36 cellular contexts compared by ENCODE assay signal in genomic region chr10:13725594-13725993, GRCh38.
"Had no signal": no experiment of that assay in that cellular context is flagged by ENCODE, and none has a peak within 500 bp of the region (broad histone marks: within the 10 kb centered on the region; RNA-seq: fewer than 3 reads in every experiment).

No MANE protein-coding gene starts in this region.

- H3K4me1 Mint-ChIP-seq: activated B cell treated with CpG ODN at 0.5 μM for 24 hours; activated CD8-positive, alpha-beta memory T cell treated with anti-CD3 and anti-CD28 coated beads, Interleukin-2, amount 10 ng/mL, durations not matched to agents 7 days and 5 days; activated naive CD4-positive, alpha-beta T cell treated with anti-CD3 and anti-CD28 coated beads, Interleukin-2, amount 50 U/mL, for 24 hours had no signal

- H3K9me3 Mint-ChIP-seq: activated B cell treated with CpG ODN at 0.5 μM for 24 hours; activated CD4-positive, alpha-beta memory T cell treated with anti-CD3 and anti-CD28 coated beads for 36 hours; activated naive CD4-positive, alpha-beta T cell treated with anti-CD3 and anti-CD28 coated beads, Interleukin-2, amount 50 U/mL, for 24 hours; activated naive CD8-positive, alpha-beta T cell treated with anti-CD3 and anti-CD28 coated beads for 36 hours; activated naive CD8-positive, alpha-beta T cell treated with anti-CD3 and anti-CD28 coated beads, Interleukin-2, amount 50 U/mL, for 24 hours; activated T-helper 1 cell treated with anti-CD3 and anti-CD28 coated beads, Interleukin-12 subunit alpha, Interleukin-12 subunit beta, Interleukin-2, Interleukin-4 antibody, amounts not matched to agents 30 ng/mL and 10 ng/mL and 1 ng/mL, durations not matched to agents 14 hours and 24 hours and 36 hours had no signal

- DNase-seq: activated B cell treated with CpG ODN at 0.5 μM for 24 hours; activated CD4-positive, alpha-beta memory T cell treated with anti-CD3 and anti-CD28 coated beads for 36 hours; activated CD4-positive, alpha-beta T cell treated with anti-CD3 and anti-CD28 coated beads for 48 hours; activated CD8-positive, alpha-beta memory T cell treated with anti-CD3 and anti-CD28 coated beads, Interleukin-2, amount 10 ng/mL, durations not matched to agents 7 days and 5 days; activated CD8-positive, alpha-beta memory T cell treated with anti-CD3 and anti-CD28 coated beads, Interleukin-2, amount 50 U/mL, for 4 hours; activated CD8-positive, alpha-beta T cell treated with anti-CD3 and anti-CD28 coated beads, Interleukin-2, amount 10 ng/mL, durations not matched to agents 7 days and 5 days; activated effector memory CD4-positive, alpha-beta T cell treated with anti-CD3 and anti-CD28 coated beads, Interleukin-2, amount 50 U/mL, for 16 hours; activated naive CD4-positive, alpha-beta T cell treated with anti-CD3 and anti-CD28 coated beads for 36 hours; activated naive CD8-positive, alpha-beta T cell treated with anti-CD3 and anti-CD28 coated beads for 36 hours; activated naive CD8-positive, alpha-beta T cell treated with anti-CD3 and anti-CD28 coated beads, Interleukin-2, amount 50 U/mL, for 24 hours; activated T-cell treated with anti-CD3 and anti-CD28 coated beads, Interleukin-2, amount 50 U/mL, for 1 hour; activated T-cell treated with anti-CD3 and anti-CD28 coated beads, Interleukin-2, amount 50 U/mL, for 48 hours; adrenal gland; amygdala; body of pancreas; caudate nucleus; cortex of kidney; dermis blood vessel endothelial cell; effector CD4-positive, alpha-beta T cell; effector memory CD8-positive, alpha-beta T cell; esophagus squamous epithelium; foreskin fibroblast; head of caudate nucleus; T-helper 1 cell; T-helper 17 cell; T1000; WERI-Rb-1 had no signal

- H3K27ac Mint-ChIP-seq: activated B cell treated with CpG ODN at 0.5 μM for 24 hours; activated CD4-positive, alpha-beta memory T cell treated with anti-CD3 and anti-CD28 coated beads for 36 hours; activated CD8-positive, alpha-beta memory T cell treated with anti-CD3 and anti-CD28 coated beads, Interleukin-2, amount 10 ng/mL, durations not matched to agents 7 days and 5 days; activated CD8-positive, alpha-beta T cell treated with anti-CD3 and anti-CD28 coated beads, Interleukin-2, amount 10 ng/mL, durations not matched to agents 7 days and 5 days; activated naive CD4-positive, alpha-beta T cell treated with anti-CD3 and anti-CD28 coated beads for 36 hours; activated naive CD4-positive, alpha-beta T cell treated with anti-CD3 and anti-CD28 coated beads, Interleukin-2, amount 50 U/mL, for 24 hours; activated naive CD8-positive, alpha-beta T cell treated with anti-CD3 and anti-CD28 coated beads for 36 hours; activated naive CD8-positive, alpha-beta T cell treated with anti-CD3 and anti-CD28 coated beads, Interleukin-2, amount 50 U/mL, for 24 hours; activated T-helper 1 cell treated with anti-CD3 and anti-CD28 coated beads, Interleukin-12 subunit alpha, Interleukin-12 subunit beta, Interleukin-2, Interleukin-4 antibody, amounts not matched to agents 30 ng/mL and 10 ng/mL and 1 ng/mL, durations not matched to agents 14 hours and 24 hours and 36 hours; activated T-helper 2 cell treated with anti-CD3 and anti-CD28 coated beads, Interferon-gamma antibody, Interleukin-2, Interleukin-4, amounts not matched to agents 10 μg/mL and 5 μg/mL and 100 μg/mL, durations not matched to agents 14 hours and 24 hours and 36 hours; effector memory CD8-positive, alpha-beta T cell; T-helper 17 cell; T-helper 2 cell treated with Interferon-gamma antibody and Interleukin-4, amounts not matched to agents 5 μg/mL and 100 μg/mL, for 36 hours had no signal

- H3K27ac ChIP-seq: adrenal gland, epithelial cell of prostate, esophagus squamous epithelium, WERI-Rb-1 had no signal

- H3K4me1 ChIP-seq: adrenal gland had no signal

- ATAC-seq: activated CD4-positive, CD25-positive, alpha-beta regulatory T cell treated with anti-CD3 and anti-CD28 coated beads, Interleukin-2, amount 50 U/mL, for 24 hours; activated CD8-positive, alpha-beta memory T cell treated with anti-CD3 and anti-CD28 coated beads, Interleukin-2, amount 10 ng/mL, durations not matched to agents 7 days and 5 days; activated CD8-positive, alpha-beta T cell treated with anti-CD3 and anti-CD28 coated beads, Interleukin-2, amount 10 ng/mL, durations not matched to agents 7 days and 5 days; activated naive CD8-positive, alpha-beta T cell treated with anti-CD3 and anti-CD28 coated beads, Interleukin-2, amount 50 U/mL, for 24 hours; body of pancreas; effector memory CD8-positive, alpha-beta T cell; T-helper 17 cell had no signal

- H3K27me3 ChIP-seq: adrenal gland, body of pancreas, esophagus squamous epithelium had no signal

- H3K36me3 ChIP-seq: adrenal gland, esophagus squamous epithelium, WERI-Rb-1 had no signal

- H3K4me3 ChIP-seq: adrenal gland, body of pancreas, esophagus squamous epithelium had no signal

- H3K27me3 Mint-ChIP-seq: activated B cell treated with CpG ODN at 0.5 μM for 24 hours; activated CD4-positive, alpha-beta memory T cell treated with anti-CD3 and anti-CD28 coated beads for 36 hours; activated naive CD4-positive, alpha-beta T cell treated with anti-CD3 and anti-CD28 coated beads, Interleukin-2, amount 50 U/mL, for 24 hours; activated naive CD8-positive, alpha-beta T cell treated with anti-CD3 and anti-CD28 coated beads for 36 hours; activated naive CD8-positive, alpha-beta T cell treated with anti-CD3 and anti-CD28 coated beads, Interleukin-2, amount 50 U/mL, for 24 hours had no signal

- FAIRE-seq: colon, endothelial cell of umbilical vein, frontal cortex had no signal

- H3K4me3 Mint-ChIP-seq: activated B cell treated with CpG ODN at 0.5 μM for 24 hours; activated CD4-positive, alpha-beta memory T cell treated with anti-CD3 and anti-CD28 coated beads for 36 hours; activated CD8-positive, alpha-beta memory T cell treated with anti-CD3 and anti-CD28 coated beads, Interleukin-2, amount 10 ng/mL, durations not matched to agents 7 days and 5 days; activated CD8-positive, alpha-beta T cell treated with anti-CD3 and anti-CD28 coated beads, Interleukin-2, amount 10 ng/mL, durations not matched to agents 7 days and 5 days; activated naive CD4-positive, alpha-beta T cell treated with anti-CD3 and anti-CD28 coated beads for 36 hours; activated naive CD4-positive, alpha-beta T cell treated with anti-CD3 and anti-CD28 coated beads, Interleukin-2, amount 50 U/mL, for 24 hours; activated naive CD8-positive, alpha-beta T cell treated with anti-CD3 and anti-CD28 coated beads for 36 hours; activated naive CD8-positive, alpha-beta T cell treated with anti-CD3 and anti-CD28 coated beads, Interleukin-2, amount 50 U/mL, for 24 hours; activated T-helper 1 cell treated with anti-CD3 and anti-CD28 coated beads, Interleukin-12 subunit alpha, Interleukin-12 subunit beta, Interleukin-2, Interleukin-4 antibody, amounts not matched to agents 30 ng/mL and 10 ng/mL and 1 ng/mL, durations not matched to agents 14 hours and 24 hours and 36 hours; effector memory CD8-positive, alpha-beta T cell; T-helper 17 cell; T-helper 2 cell treated with Interferon-gamma antibody and Interleukin-4, amounts not matched to agents 5 μg/mL and 100 μg/mL, for 36 hours had no signal

- H3K36me3 Mint-ChIP-seq: activated CD4-positive, alpha-beta memory T cell treated with anti-CD3 and anti-CD28 coated beads for 36 hours; activated CD8-positive, alpha-beta memory T cell treated with anti-CD3 and anti-CD28 coated beads, Interleukin-2, amount 10 ng/mL, durations not matched to agents 7 days and 5 days; activated naive CD4-positive, alpha-beta T cell treated with anti-CD3 and anti-CD28 coated beads, Interleukin-2, amount 50 U/mL, for 24 hours; activated naive CD8-positive, alpha-beta T cell treated with anti-CD3 and anti-CD28 coated beads for 36 hours had no signal

- H3K9me3 ChIP-seq: adrenal gland, body of pancreas, esophagus squamous epithelium had no signal
